1 cellular context compared by ENCODE assay signal in genomic region chr3:66397745-66398144, GRCh38.
TF ChIP-seq lines count a peak whose summit lies in the region.

No MANE protein-coding gene starts in this region.

TF ChIP-seq in GM23338, 12 proteins besides CTCF, POLR2A, EP300 and RAD21 (continued from another document):
- TF ChIP-seq ETS1 (IDR thresholded peaks at IDR 0.05) (no peak), STAT1 (IDR thresholded peaks at IDR 0.05; ENCODE audit: unreplicated experiment) (no peak), EZH2 (IDR thresholded peaks at IDR 0.05; ENCODE audit: low read depth, unreplicated experiment) (no peak), CREB1 (CRISPR knock-in tag; IDR thresholded peaks at IDR 0.05; ENCODE audit: low read depth) (no peak), POLR2AphosphoS5 (IDR thresholded peaks at IDR 0.05; ENCODE audit: low read depth) (no peak), ZNF114 (CRISPR knock-in tag; IDR thresholded peaks at IDR 0.05) (no peak), EZH2phosphoT487 (IDR thresholded peaks at IDR 0.05; ENCODE audit: unreplicated experiment) (no peak)
